In the genomic region with DNA sequence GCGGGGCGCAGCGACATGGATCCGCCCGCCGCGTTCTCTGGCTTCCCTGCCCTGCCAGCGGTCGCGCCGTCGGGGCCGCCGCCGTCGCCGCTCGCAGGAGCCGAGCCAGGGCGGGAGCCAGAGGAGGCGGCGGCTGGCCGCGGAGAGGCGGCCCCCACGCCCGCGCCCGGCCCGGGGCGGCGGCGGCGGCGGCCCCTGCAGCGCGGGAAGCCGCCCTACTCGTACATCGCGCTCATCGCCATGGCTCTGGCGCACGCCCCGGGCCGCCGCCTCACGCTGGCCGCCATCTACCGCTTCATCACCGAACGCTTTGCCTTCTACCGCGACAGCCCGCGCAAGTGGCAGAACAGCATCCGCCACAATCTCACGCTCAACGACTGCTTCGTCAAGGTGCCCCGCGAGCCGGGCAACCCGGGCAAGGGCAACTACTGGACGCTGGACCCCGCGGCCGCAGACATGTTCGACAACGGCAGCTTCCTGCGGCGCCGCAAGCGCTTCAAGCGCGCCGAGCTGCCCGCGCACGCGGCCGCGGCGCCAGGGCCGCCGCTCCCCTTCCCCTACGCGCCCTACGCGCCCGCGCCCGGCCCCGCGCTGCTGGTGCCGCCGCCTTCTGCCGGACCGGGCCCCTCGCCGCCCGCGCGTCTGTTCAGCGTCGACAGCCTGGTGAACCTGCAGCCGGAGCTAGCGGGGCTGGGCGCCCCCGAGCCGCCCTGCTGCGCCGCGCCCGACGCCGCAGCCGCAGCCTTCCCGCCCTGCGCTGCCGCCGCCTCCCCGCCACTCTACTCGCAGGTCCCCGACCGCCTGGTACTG, we compare ENCODE assay signal across 9 cellular contexts. TPM values are rescaled to one million over a fixed set of nuclear protein-coding genes. Genes with fewer than 3 reads are reported as not detected.
DNase-seq lines count a peak whose midpoint lies in the region; ATAC-seq, FAIRE-seq and TF ChIP-seq lines count a peak whose summit lies in the region.
"Had no signal": no experiment of that assay in that cellular context is flagged by ENCODE, and none has a peak within 500 bp of the region (broad histone marks: within the 10 kb centered on the region; RNA-seq: fewer than 3 reads in every experiment).

No MANE protein-coding gene starts in this region.

- no peaks in the 10 kb centered on the region for H3K79me2 ChIP-seq in fibroblast of lung (ENCODE audit: control insufficient read depth, insufficient read depth, low read length)

- H3K4me3 ChIP-seq in fibroblast of lung (replicated peaks in 1 of 4; ENCODE audit: control extremely low read depth in 1 of 4, insufficient read depth in 1 of 4, low read depth in 3 of 4, low read length in 4 of 4) (peak overlapping the region in 1 of 4 experiments; percentile 27), vagina (peak overlapping the region in 1 of 2 donors; percentile 41), kidney (ENCODE audit: low read length in 2 of 2) (no peak overlapping the region)

- H4K20me1 ChIP-seq in fibroblast of lung (ENCODE audit: control insufficient read depth, extremely low read depth, insufficient read depth, low read length) = no peaks in the 10 kb centered on the region

- H3K27me3 ChIP-seq in fibroblast of lung (ENCODE audit: control insufficient read depth, insufficient read depth, low read length) (peaks cover 24% of the 10 kb centered on the region), vagina (peaks cover 7% of the 10 kb centered on the region)

- H2AFZ ChIP-seq in fibroblast of lung (ENCODE audit: low read length) = peak overlapping the region; percentile 44

- no peak for FAIRE-seq in kidney (lab: Jason Lieb, UNC)

- intact Hi-C loops in vagina (cut with DNase I) = no loop called here
- intact Hi-C loops in kidney (cut with DNase I) = no loop called here

- H3K27ac ChIP-seq in fibroblast of lung (ENCODE audit: insufficient read depth, low read length) (no peak overlapping the region), vagina (no peak overlapping the region), kidney (ENCODE audit: low read depth in 2 of 2, low read length in 2 of 2) (no peak overlapping the region)

- peak overlapping the region; percentile 51 for H3K4me2 ChIP-seq in fibroblast of lung (ENCODE audit: extremely low read depth, insufficient read depth, low read length)

- H3K36me3 Mint-ChIP-seq in T-helper 1 cell treated with Interleukin-12 subunit alpha and Interleukin-12 subunit beta and Interleukin-4 antibody, amounts not matched to agents 30 μg/mL and 1 μg/mL, for 36 hours (ENCODE audit: low read depth) = no peaks in the 10 kb centered on the region

- peaks cover 68% of the 10 kb centered on the region for H3K27me3 Mint-ChIP-seq in T-helper 1 cell treated with Interleukin-12 subunit alpha and Interleukin-12 subunit beta and Interleukin-4 antibody, amounts not matched to agents 30 μg/mL and 1 μg/mL, for 36 hours (ENCODE audit: low read depth)

- H3K9me3 ChIP-seq in fibroblast of lung (ENCODE audit: control insufficient read depth, insufficient read depth, low read depth, low read length) (no peaks in the 10 kb centered on the region), vagina (no peaks in the 10 kb centered on the region), kidney (ENCODE audit: control insufficient read depth in 1 of 2, low read length in 2 of 2) (no peaks in the 10 kb centered on the region)

- H3K9me3 Mint-ChIP-seq in T-helper 1 cell treated with Interleukin-12 subunit alpha and Interleukin-12 subunit beta and Interleukin-4 antibody, amounts not matched to agents 30 μg/mL and 1 μg/mL, for 36 hours = no peaks in the 10 kb centered on the region

- H3K4me1 ChIP-seq in fibroblast of lung (ENCODE audit: control insufficient read depth, extremely low read depth, insufficient read depth, low read length) (no peaks in the 10 kb centered on the region), vagina (no peaks in the 10 kb centered on the region), kidney (ENCODE audit: control insufficient read depth in 1 of 2, insufficient read depth in 1 of 2, low read depth in 1 of 2, low read length in 2 of 2) (no peaks in the 10 kb centered on the region)

- no peak for ATAC-seq in GM19455 (IDR thresholded peaks at IDR 0.05; ENCODE audit: unreplicated experiment)

- peaks cover 7% of the 10 kb centered on the region for H3K4me1 Mint-ChIP-seq in T-helper 1 cell treated with Interleukin-12 subunit alpha and Interleukin-12 subunit beta and Interleukin-4 antibody, amounts not matched to agents 30 μg/mL and 1 μg/mL, for 36 hours (ENCODE audit: low read depth)

- H3K36me3 ChIP-seq in fibroblast of lung (ENCODE audit: control insufficient read depth, insufficient read depth, low read length) (no peaks in the 10 kb centered on the region), vagina (no peaks in the 10 kb centered on the region), kidney (ENCODE audit: control insufficient read depth in 1 of 2, insufficient read depth in 2 of 2, low read length in 2 of 2) (no peaks in the 10 kb centered on the region)

- H3K9ac ChIP-seq in fibroblast of lung (ENCODE audit: insufficient read depth, low read length) (no peak overlapping the region), kidney (ENCODE audit: low read length in 2 of 2) (no peak overlapping the region)

- H3K4me3 Mint-ChIP-seq in T-helper 1 cell treated with Interleukin-12 subunit alpha and Interleukin-12 subunit beta and Interleukin-4 antibody, amounts not matched to agents 30 μg/mL and 1 μg/mL, for 36 hours = peak overlapping the region; percentile 38

- H3K27ac Mint-ChIP-seq in T-helper 1 cell treated with Interleukin-12 subunit alpha and Interleukin-12 subunit beta and Interleukin-4 antibody, amounts not matched to agents 30 μg/mL and 1 μg/mL, for 36 hours = no peak overlapping the region

- peak; percentile 36 for DNase-seq in NCI-H2029 (lab: John Stamatoyannopoulos, UW)
- no peak for DNase-seq in NCI-H2029 treated with DMSO at 0.1 percent for 48 hours (lab: John Stamatoyannopoulos, UW)
- no peak for DNase-seq in fibroblast of lung (ENCODE audit: low read depth in 2 of 2)
- DNase-seq in retina = peak; percentile 71
- no peak for DNase-seq in vagina (ENCODE audit: extremely low spot score in 2 of 2)
- DNase-seq in kidney = no peak

- TF ChIP-seq CTCF in fibroblast of lung (conservative IDR thresholded peaks at IDR 0.05 in 1 of 2, IDR thresholded peaks at IDR 0.05 in 1 of 2; ENCODE audit: low read depth in 1 of 2, low read length in 2 of 2) (no peak), vagina (IDR thresholded peaks at IDR 0.05) (no peak), kidney (IDR thresholded peaks at IDR 0.05; ENCODE audit: borderline replicate concordance, extremely low read depth, insufficient read depth) (no peak)

- no peak for TF ChIP-seq POLR2A in vagina (IDR thresholded peaks at IDR 0.05)

RNA-seq across cellular contexts. Expression of a gene that starts 0.4 kb away (rescaled TPM):
- total RNA-seq in fibroblast of lung = not detected in 2 replicates
- polyA plus RNA-seq in fibroblast of lung = 0.03 TPM in 1 of 2 replicates, not detected in the other
- not detected in 2 replicates for polyA plus RNA-seq in fibroblast of lung (2012)
- polyA minus RNA-seq in fibroblast of lung (ENCODE audit: low replicate concordance) = not detected in 2 replicates
- not detected for total RNA-seq in vagina
- total RNA-seq in kidney = not detected
- polyA plus RNA-seq in kidney (ENCODE audit: insufficient read depth, low read depth, low replicate concordance) = 0.19 TPM
- total RNA-seq: left lobe of liver had no signal

RNA-seq across cellular contexts. Expression of a gene that starts 21.3 kb away (rescaled TPM):
- total RNA-seq in fibroblast of lung (0.51 and 0.83 TPM in 2 replicates), vagina (0.98 TPM), kidney (0.82 TPM)
- polyA plus RNA-seq in fibroblast of lung (0.08 and 0.19 TPM in 2 replicates), kidney (ENCODE audit: insufficient read depth, low read depth, low replicate concordance) (2.3 TPM)
- 0.45 and 0.63 TPM in 2 replicates for polyA plus RNA-seq in fibroblast of lung (2012)
- polyA minus RNA-seq in fibroblast of lung (ENCODE audit: low replicate concordance) = 0.12 and 0.19 TPM in 2 replicates

Comparison
In these comparisons a context has a peak if more than half of its experiments do, and no peak if none do; other contexts are left out.
1. DNase-seq: peak in NCI-H2029 (single experiment) and retina (single experiment); none in NCI-H2029 treated with DMSO at 0.1 percent for 48 hours (single experiment), fibroblast of lung (0 of 2), vagina (0 of 2) and kidney (single experiment).